In the genomic region with DNA sequence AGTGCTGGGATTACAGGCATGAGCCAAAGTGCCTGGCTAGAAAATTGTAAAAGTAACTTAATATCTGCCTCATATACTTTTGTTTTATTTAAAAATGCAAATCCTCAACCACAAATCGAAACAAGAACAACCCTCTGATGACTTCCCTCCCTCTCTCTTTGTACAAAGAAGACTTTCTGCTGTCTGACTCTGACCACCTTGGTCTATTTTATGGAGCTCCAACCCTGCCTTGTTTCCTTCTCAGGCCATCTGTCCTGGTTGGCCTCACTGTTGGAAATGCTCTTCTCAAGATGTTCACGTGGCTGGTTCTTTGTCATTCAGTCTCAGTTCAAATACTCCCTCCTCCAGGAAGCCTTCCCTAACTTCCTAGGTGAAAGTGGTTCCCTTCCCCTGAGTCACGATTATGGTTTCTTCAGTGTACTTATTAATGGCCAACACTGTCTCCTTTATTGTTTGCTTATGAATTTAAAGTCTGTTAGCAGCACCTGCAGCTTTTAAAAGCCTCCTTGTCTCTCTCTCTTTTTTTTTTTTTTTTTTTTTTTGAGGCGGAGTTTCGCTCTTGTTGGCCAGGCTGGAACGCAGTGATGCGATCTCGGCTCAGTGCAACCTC, we compare ENCODE assay signal across 17 cellular contexts.
"Had no signal": no experiment of that assay in that cellular context is flagged by ENCODE, and none has a peak within 500 bp of the region (broad histone marks: within the 10 kb centered on the region; RNA-seq: fewer than 3 reads in every experiment).

No MANE protein-coding gene starts in this region.

- H3K4me3 Mint-ChIP-seq: activated T-cell treated with anti-CD3 and anti-CD28 coated beads, Interleukin-2, amount 50 U/mL, for 4 hours had no signal

- H3K9me3 ChIP-seq: body of pancreas, pancreas, thoracic aorta had no signal

- DNase-seq: activated CD4-positive, alpha-beta T cell treated with anti-CD3 and anti-CD28 coated beads for 1 hour; activated CD4-positive, alpha-beta T cell treated with anti-CD3 and anti-CD28 coated beads, Interleukin-2, amount 50 U/mL, for 48 hours; activated effector memory CD4-positive, alpha-beta T cell treated with anti-CD3 and anti-CD28 coated beads, Interleukin-2, amount 50 U/mL, for 16 hours; activated T-cell treated with anti-CD3 and anti-CD28 coated beads, Interleukin-2, amount 50 U/mL, for 4 hours; amniotic stem cell; body of pancreas; central memory CD4-positive, alpha-beta T cell; effector CD4-positive, alpha-beta T cell; pancreas; stimulated activated CD4-positive, alpha-beta T cell treated with anti-CD3 and anti-CD28 coated beads, Interleukin-4, amount 100 ng/mL, for 1 hour; stimulated activated CD8-positive, alpha-beta memory T cell treated with anti-CD3 and anti-CD28 coated beads, Interleukin-4, amount 100 ng/mL, for 48 hours; stimulated activated naive CD8-positive, alpha-beta T cell treated with anti-CD3 and anti-CD28 coated beads, Interleukin-15, Interleukin-2, amounts not matched to agents 100 U/mL and 50 U/mL, for 24 hours had no signal

- H3K4me1 ChIP-seq: body of pancreas, pancreas had no signal

- H3K4me3 ChIP-seq: body of pancreas, coronary artery, pancreas, thoracic aorta had no signal

- H3K27ac ChIP-seq: body of pancreas, coronary artery, pancreas, thoracic aorta had no signal

- H3K27me3 ChIP-seq: body of pancreas, pancreas had no signal

- H3K27ac Mint-ChIP-seq: activated naive CD4-positive, alpha-beta T cell treated with anti-CD3 and anti-CD28 coated beads, Interleukin-2, amount 50 U/mL, for 72 hours had no signal

- ATAC-seq: activated naive CD4-positive, alpha-beta T cell treated with anti-CD3 and anti-CD28 coated beads, Interleukin-2, amount 50 U/mL, for 72 hours; activated T-cell treated with anti-CD3 and anti-CD28 coated beads, Interleukin-2, amount 50 U/mL, for 4 hours; body of pancreas; pancreas; stimulated activated naive CD8-positive, alpha-beta T cell treated with anti-CD3 and anti-CD28 coated beads, Interleukin-15, Interleukin-2, amounts not matched to agents 100 U/mL and 50 U/mL, for 24 hours had no signal

- FAIRE-seq: frontal cortex, pancreas, urothelium cell line had no signal

- H3K9me3 Mint-ChIP-seq: activated naive CD4-positive, alpha-beta T cell treated with anti-CD3 and anti-CD28 coated beads, Interleukin-2, amount 50 U/mL, for 72 hours; activated T-cell treated with anti-CD3 and anti-CD28 coated beads, Interleukin-2, amount 50 U/mL, for 4 hours had no signal

- H3K36me3 ChIP-seq: pancreas, thoracic aorta had no signal

- H3K36me3 Mint-ChIP-seq: activated naive CD4-positive, alpha-beta T cell treated with anti-CD3 and anti-CD28 coated beads, Interleukin-2, amount 50 U/mL, for 72 hours had no signal
